ENCODE assay signal across 17 cellular contexts in genomic region chr16:48681520-48681919, GRCh38.
A peak's percentile ranks its signal among the peaks of the same experiment; 100 is the strongest.
DNase-seq lines count a peak whose midpoint lies in the region; ATAC-seq, FAIRE-seq and TF ChIP-seq lines count a peak whose summit lies in the region.
"Had no signal": no experiment of that assay in that cellular context is flagged by ENCODE, and none has a peak within 500 bp of the region (broad histone marks: within the 10 kb centered on the region; RNA-seq: fewer than 3 reads in every experiment).

No MANE protein-coding gene starts in this region.

- H3K36me3 ChIP-seq in HepG2 (replicated peaks in 1 of 2; ENCODE audit: control insufficient read depth in 1 of 2, insufficient read depth in 2 of 2, low read length in 2 of 2) (no peaks in the 10 kb centered on the region), right lobe of liver (no peaks in the 10 kb centered on the region), endodermal cell (ENCODE audit: control insufficient read depth, insufficient read depth, low read length) (no peaks in the 10 kb centered on the region)
- H3K36me3 ChIP-seq in effector memory CD4-positive, alpha-beta T cell (ENCODE audit: control insufficient read depth, insufficient read depth, low read length), result no peaks in the 10 kb centered on the region

- no peaks in the 10 kb centered on the region for H4K20me1 ChIP-seq in HepG2 (ENCODE audit: insufficient read depth, low read length)

- no peaks in the 10 kb centered on the region for H3K27me3 ChIP-seq in HepG2 (ENCODE audit: control insufficient read depth in 1 of 2, insufficient read depth in 2 of 2, low read length in 2 of 2)
- H3K27me3 ChIP-seq in right lobe of liver, result no peaks in the 10 kb centered on the region
- no peaks in the 10 kb centered on the region for H3K27me3 ChIP-seq in endodermal cell (ENCODE audit: control insufficient read depth, insufficient read depth, low read length, poor library complexity, severe bottlenecking)
- H3K27me3 ChIP-seq in effector memory CD4-positive, alpha-beta T cell (replicated peaks; ENCODE audit: control insufficient read depth, insufficient read depth, low read length, poor library complexity, severe bottlenecking), result no peaks in the 10 kb centered on the region

- no peak for TF ChIP-seq POLR2A in HepG2 (IDR thresholded peaks at IDR 0.05; ENCODE audit: insufficient read depth in 1 of 2, low read depth in 2 of 2, low read length in 2 of 2)
- TF ChIP-seq POLR2A in right lobe of liver (IDR thresholded peaks at IDR 0.05), result no peak

- H3K4me1 Mint-ChIP-seq in endodermal cell, result peaks cover 5% of the 10 kb centered on the region

- CTCF ChIA-PET in HepG2 (lab: Yijun Ruan, JAX; ENCODE audit: low intra/inter-chr PET ratio, low total read pairs), result no interaction called here

- H2AFZ ChIP-seq in HepG2 (ENCODE audit: low read length), result no peak overlapping the region
- H2AFZ ChIP-seq: GM23338 had no signal

- no peak for TF ChIP-seq RAD21 in HepG2 (CRISPR knock-in tag; IDR thresholded peaks at IDR 0.05)

- no peak for FAIRE-seq in HepG2 (lab: Jason Lieb, UNC)
- FAIRE-seq: A204.1 had no signal

- in situ Hi-C loops in HepG2 (cut with HindIII; ENCODE audit: extremely low pct_ligation_motif_present, low pct_unique_long_range_greater_than_20kb), result no loop called here

- H3K9me3 ChIP-seq in HepG2 (ENCODE audit: low read length) (no peaks in the 10 kb centered on the region), right lobe of liver (no peaks in the 10 kb centered on the region), endodermal cell (ENCODE audit: control insufficient read depth, low read length) (no peaks in the 10 kb centered on the region)
- H3K9me3 ChIP-seq in effector memory CD4-positive, alpha-beta T cell (ENCODE audit: control insufficient read depth, low read length), result no peaks in the 10 kb centered on the region

- intact Hi-C loops in HepG2 (cut with micrococcal nuclease; ENCODE audit: unreplicated experiment) (no loop called here), right lobe of liver (cut with DNase I) (no loop called here)

- no TSS peak for BruUV-seq in HepG2 (replicated peaks; lab: Mats Ljungman, UMichigan)

- TF ChIP-seq EP300 in HepG2 (IDR thresholded peaks at IDR 0.05; ENCODE audit: low read depth in 2 of 2, low read length in 2 of 2), result no peak
- TF ChIP-seq EP300 in HepG2 (CRISPR knock-in tag; IDR thresholded peaks at IDR 0.05; ENCODE audit: borderline replicate concordance), result no peak

- no peak for TF ChIP-seq CTCF in HepG2 (CRISPR knock-in tag; IDR thresholded peaks at IDR 0.05)
- no peak for TF ChIP-seq CTCF in right lobe of liver (IDR thresholded peaks at IDR 0.05)
- TF ChIP-seq CTCF in endodermal cell (conservative IDR thresholded peaks at IDR 0.05), result peak; percentile 19

- H3K27ac ChIP-seq in HepG2 (ENCODE audit: extremely low read length, insufficient read depth, low read length) (no peak overlapping the region), right lobe of liver (no peak overlapping the region), endodermal cell (ENCODE audit: low read depth, low read length) (no peak overlapping the region)
- no peak overlapping the region for H3K27ac ChIP-seq in effector memory CD4-positive, alpha-beta T cell (ENCODE audit: insufficient read depth, low read length, poor library complexity, severe bottlenecking)

- H3K4me1 ChIP-seq in HepG2 (ENCODE audit: insufficient read depth, low read length) (0 out of 2 replicates have a peak, but pooled peaks cover 6% of the 10 kb centered on the region), right lobe of liver (no peaks in the 10 kb centered on the region), endodermal cell (ENCODE audit: control insufficient read depth, insufficient read depth, low read length) (no peaks in the 10 kb centered on the region)
- H3K4me1 ChIP-seq in effector memory CD4-positive, alpha-beta T cell (ENCODE audit: control insufficient read depth, insufficient read depth, low read length, poor library complexity, severe bottlenecking), result no peaks in the 10 kb centered on the region

- H3K4me3 ChIP-seq in HepG2 (replicated peaks in 1 of 3; ENCODE audit: insufficient read depth in 1 of 3, low read depth in 2 of 3, low read length in 3 of 3), result no peak overlapping the region
- H3K4me3 ChIP-seq in right lobe of liver, result no peak overlapping the region
- H3K4me3 ChIP-seq in endodermal cell (ENCODE audit: low read length), result no peak overlapping the region
- H3K4me3 ChIP-seq in effector memory CD4-positive, alpha-beta T cell (ENCODE audit: insufficient read depth, low read depth, low read length, poor library complexity, severe bottlenecking), result no peak overlapping the region
- H3K4me3 ChIP-seq: GM23338 had no signal

- no peaks in the 10 kb centered on the region for H3K27me3 Mint-ChIP-seq in endodermal cell (ENCODE audit: insufficient read depth)

- no peak for ATAC-seq in HepG2
- ATAC-seq in right lobe of liver, result no peak
- no peak for ATAC-seq in HG03175 (IDR thresholded peaks at IDR 0.05; ENCODE audit: unreplicated experiment)
- ATAC-seq: GM23338 had no signal

- H3K9ac ChIP-seq in HepG2 (ENCODE audit: insufficient read depth, low read depth, low read length) (no peak overlapping the region), endodermal cell (ENCODE audit: extremely low read depth, low read length, poor library complexity, severe bottlenecking) (no peak overlapping the region)

- no peak overlapping the region for H3K4me3 Mint-ChIP-seq in endodermal cell
- H3K4me3 Mint-ChIP-seq: GM23338 had no signal

- H3K36me3 Mint-ChIP-seq in endodermal cell (ENCODE audit: low read depth), result no peaks in the 10 kb centered on the region

- no peaks in the 10 kb centered on the region for H3K79me2 ChIP-seq in HepG2 (ENCODE audit: insufficient read depth, low read length)

- no peak overlapping the region for H3K27ac Mint-ChIP-seq in endodermal cell
- H3K27ac Mint-ChIP-seq: GM23338 had no signal

- H3K4me2 ChIP-seq in HepG2 (ENCODE audit: low read depth, low read length), result no peak overlapping the region

- DNase-seq in HepG2 (ENCODE audit: low spot score) (no peak), right lobe of liver (no peak), OCI-M1 (lab: John Stamatoyannopoulos, UW) (peak; percentile 1), endodermal cell (no peak), NCI-H2196 (lab: John Stamatoyannopoulos, UW; ENCODE audit: unreplicated experiment) (no peak), DMS53 (lab: John Stamatoyannopoulos, UW) (no peak)
- DNase-seq in effector memory CD4-positive, alpha-beta T cell, result no peak
- DNase-seq: DND-41, GF-D8, NCI-H146, NCI-H2081 treated with DMSO at 0.1 percent for 48 hours, NCI-H226, NCI-H526, SHP77 had no signal

- H3K9me3 Mint-ChIP-seq in endodermal cell, result no peaks in the 10 kb centered on the region
- H3K9me3 Mint-ChIP-seq: GM23338 had no signal

- POLR2A ChIA-PET in HepG2 (lab: Yijun Ruan, JAX), result no interaction called here

TF ChIP-seq in HepG2, 621 proteins besides CTCF, POLR2A, EP300 and RAD21 (continues in another document):
- TF ChIP-seq ZNF800 (CRISPR knock-in tag; IDR thresholded peaks at IDR 0.05), result no peak
